Comparison of ENCODE assay signal across 7 cellular contexts in the genomic region with DNA sequence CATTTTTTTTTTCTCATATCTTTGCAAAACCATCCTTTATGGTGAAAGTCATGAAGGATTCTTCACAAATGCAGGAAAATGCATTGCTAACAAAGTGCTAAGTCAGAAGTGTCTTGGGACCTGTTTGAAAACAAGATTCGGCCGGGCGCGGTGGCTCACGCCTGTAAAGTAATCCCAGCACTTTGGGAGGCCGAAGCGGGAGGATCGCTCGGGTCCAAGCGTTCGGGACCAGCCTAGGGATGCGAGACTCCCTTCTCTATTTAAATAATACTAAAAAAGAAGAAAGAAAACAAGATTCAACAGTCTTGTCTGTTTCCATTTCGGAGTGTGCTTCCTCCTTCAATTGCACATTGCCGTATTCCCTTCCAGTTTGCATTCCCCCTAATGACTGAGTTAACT. TPM values are rescaled to one million over a fixed set of nuclear protein-coding genes. Genes with fewer than 3 reads are reported as not detected.
DNase-seq lines count a peak whose midpoint lies in the region; ATAC-seq and TF ChIP-seq lines count a peak whose summit lies in the region.

No MANE protein-coding gene starts in this region.

- H3K27me3 Mint-ChIP-seq in activated CD8-positive, alpha-beta T cell treated with anti-CD3 and anti-CD28 coated beads for 36 hours = no peaks in the 10 kb centered on the region
- no peaks in the 10 kb centered on the region for H3K27me3 Mint-ChIP-seq in stimulated activated naive B cell treated with anti-CD40 and anti-IgM and Interleukin-4, amounts not matched to agents 10 μg/mL and 1 μg/mL and 100 μg/mL, for 72 hours

- H3K4me3 ChIP-seq in HUES48 (ENCODE audit: low read depth, low read length) (peak overlapping the region; percentile 92), iPS-18a (ENCODE audit: low read length) (peak overlapping the region; percentile 75)

- no peaks in the 10 kb centered on the region for H3K27me3 ChIP-seq in HUES48 (ENCODE audit: control insufficient read depth, insufficient read depth, low read length)
- no peaks in the 10 kb centered on the region for H3K27me3 ChIP-seq in iPS-18a (ENCODE audit: control insufficient read depth, insufficient read depth, low read length)

- H3K4me1 Mint-ChIP-seq in activated CD8-positive, alpha-beta T cell treated with anti-CD3 and anti-CD28 coated beads for 36 hours (ENCODE audit: low read depth) = peaks cover 19% of the 10 kb centered on the region
- H3K4me1 Mint-ChIP-seq in stimulated activated naive B cell treated with anti-CD40 and anti-IgM and Interleukin-4, amounts not matched to agents 10 μg/mL and 1 μg/mL and 100 μg/mL, for 72 hours = peaks cover 9 to 20% of the 10 kb centered on the region in 2 donors

- H3K9me3 ChIP-seq in HUES48 (ENCODE audit: control insufficient read depth, insufficient read depth, low read length) (no peaks in the 10 kb centered on the region), iPS-18a (ENCODE audit: control insufficient read depth, low read depth, low read length) (no peaks in the 10 kb centered on the region)

- no peak overlapping the region for H3K27ac ChIP-seq in HUES48 (ENCODE audit: low read depth, low read length)
- no peak overlapping the region for H3K27ac ChIP-seq in iPS-18a (ENCODE audit: low read length)

- peak overlapping the region; percentile 92 for H3K4me3 Mint-ChIP-seq in activated CD8-positive, alpha-beta T cell treated with anti-CD3 and anti-CD28 coated beads for 36 hours
- H3K4me3 Mint-ChIP-seq in stimulated activated naive B cell treated with anti-CD40 and anti-IgM and Interleukin-4, amounts not matched to agents 10 μg/mL and 1 μg/mL and 100 μg/mL, for 72 hours = peak overlapping the region; percentile 95 to 97

- peak overlapping the region; percentile 70 for H3K9ac ChIP-seq in HUES48 (ENCODE audit: low read depth, low read length)
- peak overlapping the region; percentile 69 for H3K9ac ChIP-seq in iPS-18a (ENCODE audit: low read length)

- H3K27ac Mint-ChIP-seq in activated CD8-positive, alpha-beta T cell treated with anti-CD3 and anti-CD28 coated beads for 36 hours = peak overlapping the region; percentile 78
- H3K27ac Mint-ChIP-seq in stimulated activated naive B cell treated with anti-CD40 and anti-IgM and Interleukin-4, amounts not matched to agents 10 μg/mL and 1 μg/mL and 100 μg/mL, for 72 hours = peak overlapping the region; percentile 94

- CTCF ChIA-PET in activated CD8-positive, alpha-beta T cell treated with anti-CD3 and anti-CD28 coated beads for 36 hours (lab: Charles Lee) = interaction anchor here (0.6 to 4.5 kb wide), 22 partner anchors 11 to 144 kb away, joined by 3 to 52 read pairs (median 5); partner anchors contain the start of genes DLL3, PLEKHG2, RPS16 and SUPT5H

- no peak for ATAC-seq in activated CD8-positive, alpha-beta T cell treated with anti-CD3 and anti-CD28 coated beads for 36 hours
- no peak for ATAC-seq in stimulated activated naive B cell treated with anti-CD40 and anti-IgM and Interleukin-4, amounts not matched to agents 10 μg/mL and 1 μg/mL and 100 μg/mL, for 72 hours (replicated peaks)
- ATAC-seq in HG03159 (IDR thresholded peaks at IDR 0.05; ENCODE audit: unreplicated experiment) (no peak), HG02798 (IDR thresholded peaks at IDR 0.05; ENCODE audit: poor library complexity, unreplicated experiment) (no peak)

- no peak for TF ChIP-seq CTCF in activated CD8-positive, alpha-beta T cell treated with anti-CD3 and anti-CD28 coated beads for 36 hours (IDR thresholded peaks at IDR 0.05)

- intact Hi-C loops in activated CD8-positive, alpha-beta T cell treated with anti-CD3 and anti-CD28 coated beads for 36 hours (cut with micrococcal nuclease) = loop anchor here (5.0 to 10.0 kb wide), 2 partner anchors 57 to 90 kb away; no protein-coding TSS in a partner anchor

- no peak for DNase-seq in activated CD8-positive, alpha-beta T cell treated with anti-CD3 and anti-CD28 coated beads for 36 hours
- no peak for DNase-seq in stimulated activated naive B cell treated with anti-CD40 and anti-IgM and Interleukin-4, amounts not matched to agents 10 μg/mL and 1 μg/mL and 100 μg/mL, for 72 hours
- DNase-seq in COR-L47 (lab: John Stamatoyannopoulos, UW) = no peak

- H3K36me3 ChIP-seq in HUES48 (ENCODE audit: control insufficient read depth, insufficient read depth, low read length) (no peaks in the 10 kb centered on the region), iPS-18a (ENCODE audit: control insufficient read depth, low read depth, low read length) (no peaks in the 10 kb centered on the region)

- H3K9me3 Mint-ChIP-seq in activated CD8-positive, alpha-beta T cell treated with anti-CD3 and anti-CD28 coated beads for 36 hours = no peaks in the 10 kb centered on the region
- no peaks in the 10 kb centered on the region for H3K9me3 Mint-ChIP-seq in stimulated activated naive B cell treated with anti-CD40 and anti-IgM and Interleukin-4, amounts not matched to agents 10 μg/mL and 1 μg/mL and 100 μg/mL, for 72 hours

- peaks cover 3% of the 10 kb centered on the region for H3K36me3 Mint-ChIP-seq in activated CD8-positive, alpha-beta T cell treated with anti-CD3 and anti-CD28 coated beads for 36 hours (ENCODE audit: low read depth)
- H3K36me3 Mint-ChIP-seq in stimulated activated naive B cell treated with anti-CD40 and anti-IgM and Interleukin-4, amounts not matched to agents 10 μg/mL and 1 μg/mL and 100 μg/mL, for 72 hours = peaks cover 0 to 10% of the 10 kb centered on the region in 2 donors

- POLR2A ChIA-PET in activated CD8-positive, alpha-beta T cell treated with anti-CD3 and anti-CD28 coated beads for 36 hours (lab: Charles Lee) = interaction anchor here (0.7 to 1.2 kb wide), 5 partner anchors 47 to 189 kb away, joined by 3 read pairs; partner anchors contain the start of genes RPS16 and SAMD4B

- peaks cover 4% of the 10 kb centered on the region; the same call in 1 of the 2 replicates for H3K4me1 ChIP-seq in HUES48 (ENCODE audit: control insufficient read depth, insufficient read depth, low read length)
- H3K4me1 ChIP-seq in iPS-18a (ENCODE audit: control insufficient read depth, low read depth, low read length) = peaks cover 3% of the 10 kb centered on the region

RNA-seq across cellular contexts. Expression of gene EID2B, which starts 0.8 kb away (rescaled TPM):
- 1 to 10 TPM; 3.0 TPM for total RNA-seq in activated CD8-positive, alpha-beta T cell treated with anti-CD3 and anti-CD28 coated beads for 36 hours

RNA-seq across cellular contexts. Expression of gene EID2, which starts 8.1 kb away (rescaled TPM):
- total RNA-seq in activated CD8-positive, alpha-beta T cell treated with anti-CD3 and anti-CD28 coated beads for 36 hours = 10 to 100 TPM; 11.1 to 11.7 TPM

RNA-seq across cellular contexts. Expression of gene SELENOV, which starts 16.9 kb away (rescaled TPM):
- not detected for total RNA-seq in activated CD8-positive, alpha-beta T cell treated with anti-CD3 and anti-CD28 coated beads for 36 hours

RNA-seq across cellular contexts. Expression of gene DLL3, which starts 33.1 kb away (rescaled TPM):
- total RNA-seq in activated CD8-positive, alpha-beta T cell treated with anti-CD3 and anti-CD28 coated beads for 36 hours = 1 to 10 TPM; 1.3 to 1.6 TPM

RNA-seq across cellular contexts. Expression of gene TIMM50, which starts 51.2 kb away (rescaled TPM):
- 100 to 1,000 TPM; 108 to 114 TPM for total RNA-seq in activated CD8-positive, alpha-beta T cell treated with anti-CD3 and anti-CD28 coated beads for 36 hours
